In the genomic region with DNA sequence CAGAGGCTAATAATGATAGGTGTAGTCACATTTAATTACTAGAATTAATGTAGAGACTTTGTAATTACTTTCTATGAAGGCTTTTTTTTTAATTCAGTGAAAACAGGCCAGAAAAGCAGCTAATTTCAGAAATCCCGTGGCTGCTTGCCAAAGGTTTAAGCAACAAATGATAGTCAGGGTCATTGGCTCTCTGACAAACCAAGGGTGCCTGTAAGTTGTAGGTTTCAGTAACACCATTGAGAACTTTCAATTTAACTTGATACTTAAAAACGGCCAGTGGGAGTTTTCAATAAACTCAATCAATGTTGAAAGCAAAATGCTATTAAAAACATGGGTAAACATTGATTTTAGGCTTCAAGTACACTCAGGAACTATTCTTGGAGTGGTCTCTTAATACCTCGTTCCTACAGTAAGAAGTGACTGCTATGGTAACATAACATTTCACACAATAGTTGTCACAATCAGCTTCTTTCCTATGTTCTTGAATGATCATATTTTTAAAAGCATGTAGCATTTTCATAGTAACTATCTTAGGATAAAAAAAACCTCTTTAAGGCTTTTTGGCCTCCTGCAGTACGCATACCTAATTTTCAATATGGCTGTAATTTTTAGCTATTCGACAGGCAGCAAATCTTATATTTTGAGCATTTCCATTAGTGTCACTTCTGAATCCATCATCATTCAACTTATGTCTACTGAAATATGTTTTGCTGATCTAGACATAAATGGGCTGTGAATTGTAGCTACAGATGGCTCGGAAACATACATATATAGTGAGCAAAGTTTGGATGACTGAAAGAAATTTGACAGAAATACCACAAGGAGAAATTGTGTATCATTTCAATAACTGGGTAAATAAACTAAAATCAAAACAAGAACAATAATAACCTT, we compare ENCODE assay signal across 22 cellular contexts.
DNase-seq lines count a peak whose midpoint lies in the region; ATAC-seq, FAIRE-seq and TF ChIP-seq lines count a peak whose summit lies in the region.
"Had no signal": no experiment of that assay in that cellular context is flagged by ENCODE, and none has a peak within 500 bp of the region (broad histone marks: within the 10 kb centered on the region; RNA-seq: fewer than 3 reads in every experiment).

No MANE protein-coding gene starts in this region.

- FAIRE-seq in A549 (lab: Jason Lieb, UNC), result no peak
- FAIRE-seq: endothelial cell of umbilical vein, G401.6, H1 had no signal

- H3K27ac ChIP-seq in A549, result no peak overlapping the region
- H3K27ac ChIP-seq in prostate gland, result no peak overlapping the region
- no peak overlapping the region for H3K27ac ChIP-seq in brain microvascular endothelial cell
- H3K27ac ChIP-seq: KMS-11, VCaP had no signal

- no peak for TF ChIP-seq RAD21 in A549 (conservative IDR thresholded peaks at IDR 0.05 in 1 of 2, IDR thresholded peaks at IDR 0.05 in 1 of 2)

- WGBS in A549 (ENCODE audit: missing lambda C conversion rate), result 23% methylated on average over 6 of the region's 6 CpGs
- 60% methylated on average over 6 of the region's 6 CpGs for WGBS in prostate gland

- H3K4me3 ChIP-seq in A549, result no peak overlapping the region
- no peak overlapping the region for H3K4me3 ChIP-seq in prostate gland
- H3K4me3 ChIP-seq in brain microvascular endothelial cell (ENCODE audit: low read depth, low read length), result no peak overlapping the region

- DNase-seq in A549 (ENCODE audit: low read depth in 1 of 2, low spot score in 1 of 2) (no peak), G401 (ENCODE audit: low spot score) (peak; percentile 33), NCI-H69 (lab: John Stamatoyannopoulos, UW) (peak; percentile 79), left lobe of liver (ENCODE audit: low spot score) (peak; percentile 54), prostate gland (ENCODE audit: low spot score) (no peak), OCI-M1 (lab: John Stamatoyannopoulos, UW) (no peak), brain microvascular endothelial cell (no peak), COLO668 (lab: John Stamatoyannopoulos, UW; ENCODE audit: unreplicated experiment) (no peak)
- DNase-seq: activated CD4-positive, alpha-beta T cell treated with anti-CD3 and anti-CD28 coated beads, Interleukin-2, amount 50 U/mL, for 1 hour; activated naive CD4-positive, alpha-beta T cell treated with anti-CD3 and anti-CD28 coated beads, Interleukin-2, amount 10 ng/mL, durations not matched to agents 7 days and 5 days; central memory CD4-positive, alpha-beta T cell; islet precursor cell; mammary epithelial cell; NCI-H187 treated with DMSO at 0.1 percent for 48 hours; NCI-H345; posterior cingulate gyrus had no signal

- CTCF ChIA-PET in A549 (lab: Yijun Ruan, JAX), result interaction anchor here (1.1 kb wide), 1 partner anchor 11 kb away, joined by 3 read pairs; no protein-coding TSS in a partner anchor

- in situ Hi-C loops in G401 (cut with HindIII; ENCODE audit: low sequenced_read_pairs) (no loop called here), brain microvascular endothelial cell (cut with HindIII; ENCODE audit: low pct_ligation_motif_present, low sequenced_read_pairs) (no loop called here)

- TF ChIP-seq POLR2A in A549 (IDR thresholded peaks at IDR 0.05; ENCODE audit: low read length), result no peak
- TF ChIP-seq POLR2A in prostate gland (IDR thresholded peaks at IDR 0.05), result no peak

- no peak overlapping the region for H3K4me2 ChIP-seq in A549
- H3K4me2 ChIP-seq: KMS-11 had no signal

- H3K27me3 ChIP-seq in prostate gland (replicated peaks; ENCODE audit: insufficient read depth) (no peaks in the 10 kb centered on the region), brain microvascular endothelial cell (replicated peaks) (no peaks in the 10 kb centered on the region)

- POLR2A ChIA-PET in A549 (lab: Yijun Ruan, JAX), result no interaction called here

- no peaks in the 10 kb centered on the region; the same call in 2 of the 3 replicates for H3K9me3 ChIP-seq in A549
- H3K9me3 ChIP-seq in prostate gland, result no peaks in the 10 kb centered on the region

- TF ChIP-seq EP300 in A549 (IDR thresholded peaks at IDR 0.05), result no peak

- intact Hi-C loops in prostate gland (cut with DNase I), result no loop called here

- H3K4me1 ChIP-seq in A549 (no peaks in the 10 kb centered on the region), prostate gland (replicated peaks) (no peaks in the 10 kb centered on the region)

- no peak for ATAC-seq in A549
- ATAC-seq in left lobe of liver, result peak; percentile 68
- ATAC-seq: SK-N-SH treated with all-trans-retinoic acid at 6 μM for 48 hours had no signal

- no peak for TF ChIP-seq CTCF in A549 (IDR thresholded peaks at IDR 0.05)
- no peak for TF ChIP-seq CTCF in prostate gland (IDR thresholded peaks at IDR 0.05)
- TF ChIP-seq CTCF in brain microvascular endothelial cell (IDR thresholded peaks at IDR 0.05; ENCODE audit: low read depth, low read length, missing control alignments), result no peak

- H3K36me3 ChIP-seq in prostate gland (no peaks in the 10 kb centered on the region), brain microvascular endothelial cell (replicated peaks) (no peaks in the 10 kb centered on the region)

TF ChIP-seq in A549, 52 proteins besides CTCF, POLR2A, EP300 and RAD21:
- TF ChIP-seq MAFK (IDR thresholded peaks at IDR 0.05; ENCODE audit: partially characterized antibody), result peak; percentile 25
- TF ChIP-seq, protein P1, sequence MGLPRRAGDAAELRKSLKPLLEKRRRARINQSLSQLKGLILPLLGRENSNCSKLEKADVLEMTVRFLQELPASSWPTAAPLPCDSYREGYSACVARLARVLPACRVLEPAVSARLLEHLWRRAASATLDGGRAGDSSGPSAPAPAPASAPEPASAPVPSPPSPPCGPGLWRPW (IDR thresholded peaks at IDR 0.05), result no peak

Comparison
In these comparisons a context has a peak if more than half of its experiments do, and no peak if none do; other contexts are left out.
1. DNase-seq: peak in G401 (single experiment), NCI-H69 (single experiment) and left lobe of liver (single experiment); none in A549 (0 of 2), prostate gland (single experiment), OCI-M1 (single experiment), brain microvascular endothelial cell (single experiment) and COLO668 (single experiment).